In genomic region chr1:84347547-84348239, GRCh38 we compare ENCODE assay signal across 1 cellular context.
TF ChIP-seq lines count a peak whose summit lies in the region.

No MANE protein-coding gene starts in this region.

TF ChIP-seq in H1, 55 proteins besides CTCF, POLR2A, EP300 and RAD21 (continued from another document):
- no peak for TF ChIP-seq CHD7 (IDR thresholded peaks at IDR 0.05; ENCODE audit: insufficient replicate concordance, low read length)
